8 cellular contexts compared by ENCODE assay signal in genomic region chr10:1057106-1057657, GRCh38. TPM values are rescaled to one million over a fixed set of nuclear protein-coding genes. Genes with fewer than 3 reads are reported as not detected.
DNase-seq lines count a peak whose midpoint lies in the region; ATAC-seq lines count a peak whose summit lies in the region.

No MANE protein-coding gene starts in this region.

- peaks cover 59% of the 10 kb centered on the region for H3K4me1 Mint-ChIP-seq in activated naive CD8-positive, alpha-beta T cell treated with anti-CD3 and anti-CD28 coated beads, Interleukin-2, amount 10 ng/mL, durations not matched to agents 7 days and 5 days
- peaks cover 74% of the 10 kb centered on the region for H3K4me1 Mint-ChIP-seq in stimulated activated effector memory CD8-positive, alpha-beta T cell treated with anti-CD3 and anti-CD28 coated beads, Interleukin-12 subunit alpha, Interleukin-12 subunit beta, amount 100 ng/mL, for 72 hours

- ATAC-seq in GM19043 (IDR thresholded peaks at IDR 0.05; ENCODE audit: low read depth, unreplicated experiment) (peak; percentile 13), GM21390 (IDR thresholded peaks at IDR 0.05; ENCODE audit: unreplicated experiment) (no peak)
- peak; percentile 22 for ATAC-seq in activated naive CD8-positive, alpha-beta T cell treated with anti-CD3 and anti-CD28 coated beads, Interleukin-2, amount 10 ng/mL, durations not matched to agents 7 days and 5 days (ENCODE audit: low read depth)
- ATAC-seq in stimulated activated effector memory CD8-positive, alpha-beta T cell treated with anti-CD3 and anti-CD28 coated beads, Interleukin-12 subunit alpha, Interleukin-12 subunit beta, amount 100 ng/mL, for 72 hours: no peak

- peak overlapping the region; percentile 95 for H3K27ac Mint-ChIP-seq in activated naive CD8-positive, alpha-beta T cell treated with anti-CD3 and anti-CD28 coated beads, Interleukin-2, amount 10 ng/mL, durations not matched to agents 7 days and 5 days
- peak overlapping the region; percentile 95 for H3K27ac Mint-ChIP-seq in stimulated activated effector memory CD8-positive, alpha-beta T cell treated with anti-CD3 and anti-CD28 coated beads, Interleukin-12 subunit alpha, Interleukin-12 subunit beta, amount 100 ng/mL, for 72 hours

- H3K27me3 Mint-ChIP-seq in activated naive CD8-positive, alpha-beta T cell treated with anti-CD3 and anti-CD28 coated beads, Interleukin-2, amount 10 ng/mL, durations not matched to agents 7 days and 5 days: no peaks in the 10 kb centered on the region

- H3K9me3 ChIP-seq in HUES6 (ENCODE audit: control insufficient read depth, insufficient read depth, low read depth, low read length): no peaks in the 10 kb centered on the region

- peaks cover 8% of the 10 kb centered on the region for H3K4me1 ChIP-seq in HUES6 (ENCODE audit: control insufficient read depth, insufficient read depth, low read length)

- DNase-seq in activated naive CD8-positive, alpha-beta T cell treated with anti-CD3 and anti-CD28 coated beads, Interleukin-2, amount 10 ng/mL, durations not matched to agents 7 days and 5 days: no peak
- DNase-seq in stimulated activated effector memory CD8-positive, alpha-beta T cell treated with anti-CD3 and anti-CD28 coated beads, Interleukin-12 subunit alpha, Interleukin-12 subunit beta, amount 100 ng/mL, for 72 hours (ENCODE audit: low spot score in 2 of 2): no peak
- no peak for DNase-seq in NCI-H2029 (lab: John Stamatoyannopoulos, UW)
- DNase-seq in NCI-H345 treated with DMSO at 0.1 percent for 48 hours (lab: John Stamatoyannopoulos, UW; ENCODE audit: unreplicated experiment): no peak

- H3K4me3 ChIP-seq in HUES6 (ENCODE audit: low read depth, low read length) (peak overlapping the region; percentile 98), iPS-11a (ENCODE audit: low read depth, low read length) (peak overlapping the region; percentile 95)

- POLR2A ChIA-PET in activated naive CD8-positive, alpha-beta T cell treated with anti-CD3 and anti-CD28 coated beads, Interleukin-2, amount 10 ng/mL, durations not matched to agents 7 days and 5 days (lab: Charles Lee): interaction anchor here (1.5 to 2.4 kb wide), 3 partner anchors 9 to 69 kb away, joined by 4 to 9 read pairs (median 4); partner anchors contain the start of genes GTPBP4 and IDI1

- H3K9me3 Mint-ChIP-seq in activated naive CD8-positive, alpha-beta T cell treated with anti-CD3 and anti-CD28 coated beads, Interleukin-2, amount 10 ng/mL, durations not matched to agents 7 days and 5 days: no peaks in the 10 kb centered on the region
- no peaks in the 10 kb centered on the region for H3K9me3 Mint-ChIP-seq in stimulated activated effector memory CD8-positive, alpha-beta T cell treated with anti-CD3 and anti-CD28 coated beads, Interleukin-12 subunit alpha, Interleukin-12 subunit beta, amount 100 ng/mL, for 72 hours

- peaks cover 23% of the 10 kb centered on the region for H3K36me3 Mint-ChIP-seq in activated naive CD8-positive, alpha-beta T cell treated with anti-CD3 and anti-CD28 coated beads, Interleukin-2, amount 10 ng/mL, durations not matched to agents 7 days and 5 days
- peaks cover 62% of the 10 kb centered on the region for H3K36me3 Mint-ChIP-seq in stimulated activated effector memory CD8-positive, alpha-beta T cell treated with anti-CD3 and anti-CD28 coated beads, Interleukin-12 subunit alpha, Interleukin-12 subunit beta, amount 100 ng/mL, for 72 hours

- peak overlapping the region; percentile 96 for H3K4me3 Mint-ChIP-seq in activated naive CD8-positive, alpha-beta T cell treated with anti-CD3 and anti-CD28 coated beads, Interleukin-2, amount 10 ng/mL, durations not matched to agents 7 days and 5 days
- H3K4me3 Mint-ChIP-seq in stimulated activated effector memory CD8-positive, alpha-beta T cell treated with anti-CD3 and anti-CD28 coated beads, Interleukin-12 subunit alpha, Interleukin-12 subunit beta, amount 100 ng/mL, for 72 hours: peak overlapping the region; percentile 95

- no peaks in the 10 kb centered on the region for H3K27me3 ChIP-seq in HUES6 (ENCODE audit: control insufficient read depth, insufficient read depth, low read length)

- no peak overlapping the region for H3K27ac ChIP-seq in HUES6 (ENCODE audit: low read depth, low read length)

- peak overlapping the region; percentile 72 for H3K9ac ChIP-seq in HUES6 (ENCODE audit: low read length)

- peaks cover 21% of the 10 kb centered on the region; the same call in 1 of the 2 replicates for H3K36me3 ChIP-seq in HUES6 (ENCODE audit: control insufficient read depth, insufficient read depth, low read length)

RNA-seq across cellular contexts. Expression of gene WDR37, which starts 1.0 kb away (rescaled TPM):
- total RNA-seq in activated naive CD8-positive, alpha-beta T cell treated with anti-CD3 and anti-CD28 coated beads, Interleukin-2, amount 10 ng/mL, durations not matched to agents 7 days and 5 days: 10 to 100 TPM; 30.4 to 34.4 TPM

RNA-seq across cellular contexts. Expression of gene IDI1, which starts 8.3 kb away (rescaled TPM):
- 10 to 100 TPM; 53.8 to 57.6 TPM for total RNA-seq in activated naive CD8-positive, alpha-beta T cell treated with anti-CD3 and anti-CD28 coated beads, Interleukin-2, amount 10 ng/mL, durations not matched to agents 7 days and 5 days

RNA-seq across cellular contexts. Expression of gene IDI2, which starts 31.5 kb away (rescaled TPM):
- total RNA-seq in activated naive CD8-positive, alpha-beta T cell treated with anti-CD3 and anti-CD28 coated beads, Interleukin-2, amount 10 ng/mL, durations not matched to agents 7 days and 5 days: not detected

Comparison
In these comparisons a context has a peak if more than half of its experiments do, and no peak if none do; other contexts are left out.
1. ATAC-seq: peak in GM19043 (single experiment) and activated naive CD8-positive, alpha-beta T cell treated with anti-CD3 and anti-CD28 coated beads, Interleukin-2, amount 10 ng/mL, durations not matched to agents 7 days and 5 days (single experiment); none in stimulated activated effector memory CD8-positive, alpha-beta T cell treated with anti-CD3 and anti-CD28 coated beads, Interleukin-12 subunit alpha, Interleukin-12 subunit beta, amount 100 ng/mL, for 72 hours (single experiment) and GM21390 (single experiment).